Comparison of ENCODE assay signal across 8 cellular contexts in the genomic region with DNA sequence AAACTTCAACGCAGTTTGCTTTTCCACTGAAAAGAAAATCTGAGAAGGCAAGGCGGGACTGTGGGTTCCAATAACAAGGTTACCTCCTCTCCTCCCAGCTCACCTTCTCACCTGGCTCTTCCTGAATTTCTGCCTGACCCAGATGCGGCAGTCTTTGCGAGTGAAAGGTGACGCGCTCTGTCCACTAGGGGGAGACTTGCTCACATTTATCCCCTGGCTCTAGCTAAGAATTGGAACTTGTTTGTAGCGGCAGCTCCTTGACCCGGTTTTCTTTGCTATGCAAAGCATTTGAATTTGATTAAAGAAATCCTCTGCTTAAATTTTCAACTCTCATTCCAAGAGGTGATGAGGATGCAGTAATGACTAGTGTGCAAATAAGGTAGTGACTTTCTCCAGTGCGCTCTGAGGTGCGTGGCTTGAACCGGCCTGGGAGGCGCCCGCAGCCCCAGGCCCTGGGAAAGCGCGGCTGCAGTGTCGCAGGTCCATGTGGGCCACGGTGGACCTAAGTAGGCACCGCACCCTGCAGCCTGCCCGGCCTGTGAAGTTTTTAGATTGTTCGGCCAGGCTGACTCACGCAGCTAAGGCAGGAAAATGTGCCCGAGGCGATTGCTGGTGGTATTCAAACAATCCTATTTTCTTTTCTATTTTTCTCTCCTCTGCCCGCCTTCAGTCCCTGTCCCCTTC.
A peak's percentile ranks its signal among the peaks of the same experiment; 100 is the strongest.
DNase-seq lines count a peak whose midpoint lies in the region; ATAC-seq and TF ChIP-seq lines count a peak whose summit lies in the region.

No MANE protein-coding gene starts in this region.

- CTCF ChIA-PET in PC-9 (lab: Charles Lee), result interaction anchor here (0.5 to 0.9 kb wide), 3 partner anchors 276 to 581 kb away, joined by 4 to 27 read pairs (median 8); no protein-coding TSS in a partner anchor

- H4K20me1 ChIP-seq in PC-9 (ENCODE audit: insufficient read depth), result no peaks in the 10 kb centered on the region

- H3K27ac ChIP-seq in PC-9 (peak overlapping the region; percentile 35; the same call in 1 of the 2 replicates), foreskin keratinocyte (peak overlapping the region; percentile 54)

- H3F3A ChIP-seq in PC-9 (ENCODE audit: insufficient read depth, low read depth), result no peaks in the 10 kb centered on the region

- H2AFZ ChIP-seq in PC-9, result 0 out of 2 replicates have a peak overlapping the region, but pooled peaks have one; percentile 63

- POLR2A ChIA-PET in PC-9 (lab: Charles Lee; ENCODE audit: unreplicated experiment), result interaction anchor here (0.8 kb wide), 1 partner anchor 20 kb away, joined by 6 read pairs; no protein-coding TSS in a partner anchor

- intact Hi-C loops in PC-9 (cut with micrococcal nuclease; ENCODE audit: unreplicated experiment), result loop anchor here (1.0 to 10.0 kb wide), 5 partner anchors 109 to 716 kb away; partner anchors contain the start of gene DPY19L1

- ATAC-seq in foreskin keratinocyte (peak; percentile 93), omental fat pad (ENCODE audit: low FRiP score) (peak; percentile 82), HG03108 (IDR thresholded peaks at IDR 0.05; ENCODE audit: unreplicated experiment) (no peak)

- H3K36me3 ChIP-seq in H7 (replicated peaks; ENCODE audit: control insufficient read depth, insufficient read depth, low read length) (no peaks in the 10 kb centered on the region), PC-9 (ENCODE audit: low read depth) (no peaks in the 10 kb centered on the region)

- H3K4me3 ChIP-seq in GM12865 (ENCODE audit: low read depth, low read length), result no peak overlapping the region
- H3K4me3 ChIP-seq in H7 (ENCODE audit: insufficient read depth, low read depth, low read length), result no peak overlapping the region
- peak overlapping the region; percentile 43; the same call in 1 of the 2 replicates for H3K4me3 ChIP-seq in PC-9

- no peaks in the 10 kb centered on the region for H3K9me2 ChIP-seq in PC-9 (ENCODE audit: insufficient read depth)

- DNase-seq in GM12865 (ENCODE audit: low read depth) (peak; percentile 72), H7 (peak; percentile 72), Kasumi-1 (lab: John Stamatoyannopoulos, UW) (peak; percentile 64 to 81), PC-9 (peak; percentile 71 to 80), foreskin keratinocyte (peak; percentile 50 to 83), omental fat pad (ENCODE audit: low spot score) (peak; percentile 28)
- peak; percentile 74 for DNase-seq in activated effector memory CD4-positive, alpha-beta T cell treated with anti-CD3 and anti-CD28 coated beads, Interleukin-2, amount 50 U/mL, for 16 hours

- peak overlapping the region; percentile 76 for H3K4me2 ChIP-seq in PC-9

- no peaks in the 10 kb centered on the region for H3K9me3 ChIP-seq in PC-9 (ENCODE audit: insufficient read depth, low read depth)

- H3K27me3 ChIP-seq in H7 (ENCODE audit: control insufficient read depth, insufficient read depth, low read length), result no peaks in the 10 kb centered on the region
- H3K27me3 ChIP-seq in PC-9 (ENCODE audit: insufficient read depth, low read depth), result no peaks in the 10 kb centered on the region
- H3K27me3 ChIP-seq in foreskin keratinocyte, result no peaks in the 10 kb centered on the region

- H3K79me2 ChIP-seq in PC-9 (ENCODE audit: low read depth), result no peaks in the 10 kb centered on the region

- H3K4me1 ChIP-seq in PC-9 (replicated peaks; ENCODE audit: insufficient read depth) (peaks cover 19% of the 10 kb centered on the region), foreskin keratinocyte (peaks cover 16% of the 10 kb centered on the region)

- BruUV-seq in PC-9 (replicated peaks; lab: Mats Ljungman, UMichigan), result no TSS peak

- peak; percentile 90 for TF ChIP-seq CTCF in GM12865 (IDR thresholded peaks at IDR 0.05; ENCODE audit: insufficient read depth, low read depth, low read length, missing control alignments)
- peak; percentile 98 for TF ChIP-seq CTCF in PC-9 (conservative IDR thresholded peaks at IDR 0.05)
- TF ChIP-seq CTCF in foreskin keratinocyte (conservative IDR thresholded peaks at IDR 0.05), result peak; percentile 95
- TF ChIP-seq CTCF in omental fat pad (IDR thresholded peaks at IDR 0.05), result peak in 1 of 3 donors; percentile 31
